Comparison of ENCODE assay signal across 8 cellular contexts in the genomic region with DNA sequence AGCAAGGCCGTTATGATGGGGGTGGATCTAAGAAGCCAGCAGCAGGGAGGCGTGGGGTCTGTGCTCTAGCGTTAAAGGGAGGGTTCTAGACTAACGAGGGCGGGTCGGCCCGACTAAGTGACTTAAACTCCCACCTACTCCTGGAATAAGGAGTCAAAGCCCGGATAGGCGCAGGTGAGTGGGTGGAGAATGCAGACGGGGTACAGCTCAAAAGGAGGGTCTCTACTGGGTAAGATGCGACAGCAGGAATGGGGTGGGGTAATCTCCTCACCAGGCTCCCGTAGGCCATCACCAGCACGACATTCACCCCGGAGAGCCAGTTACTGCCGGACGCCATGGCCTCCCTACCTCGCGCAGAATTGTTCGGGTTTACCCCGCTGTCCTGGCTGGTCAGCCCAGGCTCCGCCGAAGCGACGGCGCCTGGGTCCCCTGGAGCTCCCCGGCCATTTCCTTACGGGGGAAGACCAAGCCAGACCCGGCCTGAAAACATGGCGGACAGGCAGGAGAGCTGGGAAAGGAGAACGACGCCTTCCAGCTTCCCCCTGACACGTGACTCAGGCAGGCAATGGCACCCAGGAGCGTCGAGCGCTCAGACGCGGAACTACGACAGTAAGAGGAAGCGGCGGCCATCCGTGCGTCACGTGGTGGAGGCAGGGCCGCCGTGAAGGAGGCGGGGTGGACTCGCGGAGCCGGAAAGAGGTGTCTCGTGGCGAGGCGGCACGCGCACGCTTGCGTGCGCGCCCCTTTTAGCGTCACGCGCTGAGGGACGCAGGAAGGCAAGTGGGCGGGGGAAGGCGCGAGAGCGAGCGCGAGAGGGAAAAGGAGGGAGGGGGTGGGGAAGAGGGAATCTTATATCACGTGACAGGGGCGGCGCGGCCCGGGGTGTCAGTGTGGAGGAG. TPM values are rescaled to one million over a fixed set of nuclear protein-coding genes. Genes with fewer than 3 reads are reported as not detected.
DNase-seq lines count a peak whose midpoint lies in the region; ATAC-seq, FAIRE-seq and TF ChIP-seq lines count a peak whose summit lies in the region.

A gene with protein sequence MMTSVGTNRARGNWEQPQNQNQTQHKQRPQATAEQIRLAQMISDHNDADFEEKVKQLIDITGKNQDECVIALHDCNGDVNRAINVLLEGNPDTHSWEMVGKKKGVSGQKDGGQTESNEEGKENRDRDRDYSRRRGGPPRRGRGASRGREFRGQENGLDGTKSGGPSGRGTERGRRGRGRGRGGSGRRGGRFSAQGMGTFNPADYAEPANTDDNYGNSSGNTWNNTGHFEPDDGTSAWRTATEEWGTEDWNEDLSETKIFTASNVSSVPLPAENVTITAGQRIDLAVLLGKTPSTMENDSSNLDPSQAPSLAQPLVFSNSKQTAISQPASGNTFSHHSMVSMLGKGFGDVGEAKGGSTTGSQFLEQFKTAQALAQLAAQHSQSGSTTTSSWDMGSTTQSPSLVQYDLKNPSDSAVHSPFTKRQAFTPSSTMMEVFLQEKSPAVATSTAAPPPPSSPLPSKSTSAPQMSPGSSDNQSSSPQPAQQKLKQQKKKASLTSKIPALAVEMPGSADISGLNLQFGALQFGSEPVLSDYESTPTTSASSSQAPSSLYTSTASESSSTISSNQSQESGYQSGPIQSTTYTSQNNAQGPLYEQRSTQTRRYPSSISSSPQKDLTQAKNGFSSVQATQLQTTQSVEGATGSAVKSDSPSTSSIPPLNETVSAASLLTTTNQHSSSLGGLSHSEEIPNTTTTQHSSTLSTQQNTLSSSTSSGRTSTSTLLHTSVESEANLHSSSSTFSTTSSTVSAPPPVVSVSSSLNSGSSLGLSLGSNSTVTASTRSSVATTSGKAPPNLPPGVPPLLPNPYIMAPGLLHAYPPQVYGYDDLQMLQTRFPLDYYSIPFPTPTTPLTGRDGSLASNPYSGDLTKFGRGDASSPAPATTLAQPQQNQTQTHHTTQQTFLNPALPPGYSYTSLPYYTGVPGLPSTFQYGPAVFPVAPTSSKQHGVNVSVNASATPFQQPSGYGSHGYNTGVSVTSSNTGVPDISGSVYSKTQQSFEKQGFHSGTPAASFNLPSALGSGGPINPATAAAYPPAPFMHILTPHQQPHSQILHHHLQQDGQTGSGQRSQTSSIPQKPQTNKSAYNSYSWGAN (plus strand): TSS at position 885 of the 899 bp plus-strand sequence. CDS start 4,169 bp downstream, outside the sequence.

- H3K4me3 Mint-ChIP-seq in activated T-cell treated with anti-CD3 and anti-CD28 coated beads, Interleukin-2, amount 50 U/mL, for 72 hours, result peak within 1 kb of the TSS; percentile 88 to 100

- peak; percentile 93 for ATAC-seq in GM21786 (IDR thresholded peaks at IDR 0.05; ENCODE audit: unreplicated experiment)
- peak; percentile 95 for ATAC-seq in activated T-cell treated with anti-CD3 and anti-CD28 coated beads, Interleukin-2, amount 50 U/mL, for 72 hours (replicated peaks in 1 of 2)

- TF ChIP-seq EP300 in esophagus muscularis mucosa (IDR thresholded peaks at IDR 0.05), result peak; percentile 87

- H3K36me3 ChIP-seq in KOPT-K1 (ENCODE audit: insufficient read depth, low read length) (peaks cover 43% of the 10 kb centered on the region), esophagus muscularis mucosa (peaks cover 4 to 38% (median 20%) of the 10 kb centered on the region in 4 donors), muscle layer of duodenum (ENCODE audit: control insufficient read depth in 1 of 2, insufficient read depth in 2 of 2, low read length in 2 of 2) (peaks cover 14 to 20% of the 10 kb centered on the region in 2 donors)

- WGBS in esophagus muscularis mucosa, result under 1% methylated on average over 37 of the region's 73 CpGs

- H3K4me1 ChIP-seq in esophagus muscularis mucosa (peaks cover 44 to 77% (median 63%) of the 10 kb centered on the region in 4 donors), muscle layer of duodenum (ENCODE audit: control insufficient read depth in 1 of 2, insufficient read depth in 2 of 2, low read length in 2 of 2) (peaks cover 24 to 59% of the 10 kb centered on the region in 2 donors)

- H3K4me3 ChIP-seq in esophagus muscularis mucosa, result peak within 1 kb of the TSS; percentile 70 to 94 (median 90)
- H3K4me3 ChIP-seq in muscle layer of duodenum (ENCODE audit: low read depth in 1 of 2, low read length in 2 of 2), result peak within 1 kb of the TSS; percentile 74 to 93

- TF ChIP-seq CTCF in esophagus muscularis mucosa (IDR thresholded peaks at IDR 0.05), result no peak

- FAIRE-seq in RCC 7860 (lab: Jason Lieb, UNC), result peak; percentile 84

- H3K27me3 ChIP-seq in esophagus muscularis mucosa (no peaks in the 10 kb centered on the region), muscle layer of duodenum (ENCODE audit: low read depth, low read length) (no peaks in the 10 kb centered on the region)

- H3K4me1 Mint-ChIP-seq in activated T-cell treated with anti-CD3 and anti-CD28 coated beads, Interleukin-2, amount 50 U/mL, for 72 hours (ENCODE audit: low read depth), result peaks cover 76% of the 10 kb centered on the region

- DNase-seq in DMS79 (lab: John Stamatoyannopoulos, UW) (peak; percentile 97), RCC 7860 (ENCODE audit: low spot score) (peak; percentile 98), esophagus muscularis mucosa (ENCODE audit: extremely low spot score) (peak; percentile 100)
- peak; percentile 99 for DNase-seq in activated T-cell treated with anti-CD3 and anti-CD28 coated beads, Interleukin-2, amount 50 U/mL, for 72 hours
- DNase-seq in stimulated activated CD8-positive, alpha-beta memory T cell treated with anti-CD3 and anti-CD28 coated beads, Interleukin-7, amount 100 ng/mL, for 4 hours (ENCODE audit: low read depth in 2 of 2), result peak; percentile 97 to 99

- peak; percentile 38 for TF ChIP-seq POLR2A in esophagus muscularis mucosa (IDR thresholded peaks at IDR 0.05; ENCODE audit: low read depth)

- intact Hi-C loops in esophagus muscularis mucosa (cut with DNase I), result loop anchor here (2.0 kb wide), 1 partner anchor 52 kb away; a partner anchor contains a TSS

- H3K9me3 Mint-ChIP-seq in activated T-cell treated with anti-CD3 and anti-CD28 coated beads, Interleukin-2, amount 50 U/mL, for 72 hours, result peaks cover 0 to 2% of the 10 kb centered on the region in 2 donors

- H3K36me3 Mint-ChIP-seq in activated T-cell treated with anti-CD3 and anti-CD28 coated beads, Interleukin-2, amount 50 U/mL, for 72 hours (ENCODE audit: insufficient read depth in 2 of 2), result peaks cover 34 to 35% of the 10 kb centered on the region in 2 donors

- H3K27me3 Mint-ChIP-seq in activated T-cell treated with anti-CD3 and anti-CD28 coated beads, Interleukin-2, amount 50 U/mL, for 72 hours (ENCODE audit: low read depth), result no peaks in the 10 kb centered on the region

- H3K9me3 ChIP-seq in KOPT-K1 (ENCODE audit: insufficient read depth, low read length, poor library complexity, severe bottlenecking) (no peaks in the 10 kb centered on the region), esophagus muscularis mucosa (no peaks in the 10 kb centered on the region), muscle layer of duodenum (ENCODE audit: control insufficient read depth in 1 of 2, low read length in 2 of 2) (no peaks in the 10 kb centered on the region)

- peak within 1 kb of the TSS; percentile 99 for H3K27ac Mint-ChIP-seq in activated T-cell treated with anti-CD3 and anti-CD28 coated beads, Interleukin-2, amount 50 U/mL, for 72 hours

- H3K27ac ChIP-seq in KOPT-K1 (ENCODE audit: low read depth, low read length, poor library complexity, severe bottlenecking) (peak within 1 kb of the TSS; percentile 94), esophagus muscularis mucosa (replicated peaks in 1 of 4) (peak within 1 kb of the TSS; percentile 97 to 100 (median 98)), muscle layer of duodenum (ENCODE audit: low read length) (peak within 1 kb of the TSS; percentile 100)

RNA-seq across cellular contexts. Expression of the gene that starts here (rescaled TPM):
- total RNA-seq in activated T-cell treated with anti-CD3 and anti-CD28 coated beads, Interleukin-2, amount 50 U/mL, for 72 hours, result 100 to 1,000 TPM; 166 to 171 TPM
- total RNA-seq in esophagus muscularis mucosa, result 10 to 100 TPM; 53.6 to 79.7 (median 63.4) TPM

Comparison
In these comparisons a context has a peak if more than half of its experiments do, and no peak if none do; other contexts are left out.
1. Peak in every context shown above with its lines: DNase-seq, ATAC-seq, H3K4me3 ChIP-seq and H3K27ac ChIP-seq.